In genomic region chr1:175075572-175076568, GRCh38 we compare ENCODE assay signal across 1 cellular context.
TF ChIP-seq lines count a peak whose summit lies in the region.

No MANE protein-coding gene starts in this region.

TF ChIP-seq in HepG2, 621 proteins besides CTCF, POLR2A, EP300 and RAD21:
- no peak for TF ChIP-seq ZBTB37 (CRISPR knock-in tag; IDR thresholded peaks at IDR 0.05)
